ENCODE assay signal across 2 cellular contexts in the genomic region with DNA sequence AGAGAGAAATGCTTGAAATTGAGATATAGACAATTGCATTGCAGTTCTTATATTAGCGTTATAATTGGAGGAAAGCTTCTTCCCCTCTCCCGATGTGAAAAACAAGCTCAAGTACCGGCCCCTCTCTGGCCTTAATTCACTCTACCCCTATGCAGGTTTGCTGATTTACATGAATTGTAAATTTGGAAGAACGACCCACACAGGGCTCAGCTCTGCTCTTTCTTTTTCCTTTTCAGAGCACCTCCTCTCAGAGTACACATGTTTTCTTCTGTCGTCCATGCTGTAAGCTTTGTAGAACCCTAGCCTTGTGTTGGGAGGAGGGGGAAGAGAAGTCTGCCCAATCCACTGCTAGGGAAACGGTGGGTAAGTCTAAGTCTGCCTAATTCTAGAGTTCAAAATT.
TF ChIP-seq lines count a peak whose summit lies in the region.

No MANE protein-coding gene starts in this region.

TF ChIP-seq in GM23338, 12 proteins besides CTCF, POLR2A, EP300 and RAD21 (continues in another document):
- TF ChIP-seq, protein P1, sequence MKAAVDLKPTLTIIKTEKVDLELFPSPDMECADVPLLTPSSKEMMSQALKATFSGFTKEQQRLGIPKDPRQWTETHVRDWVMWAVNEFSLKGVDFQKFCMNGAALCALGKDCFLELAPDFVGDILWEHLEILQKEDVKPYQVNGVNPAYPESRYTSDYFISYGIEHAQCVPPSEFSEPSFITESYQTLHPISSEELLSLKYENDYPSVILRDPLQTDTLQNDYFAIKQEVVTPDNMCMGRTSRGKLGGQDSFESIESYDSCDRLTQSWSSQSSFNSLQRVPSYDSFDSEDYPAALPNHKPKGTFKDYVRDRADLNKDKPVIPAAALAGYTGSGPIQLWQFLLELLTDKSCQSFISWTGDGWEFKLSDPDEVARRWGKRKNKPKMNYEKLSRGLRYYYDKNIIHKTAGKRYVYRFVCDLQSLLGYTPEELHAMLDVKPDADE (IDR thresholded peaks at IDR 0.05) = no peak
- no peak for TF ChIP-seq EZH2 (IDR thresholded peaks at IDR 0.05; ENCODE audit: low read depth, unreplicated experiment)
- no peak for TF ChIP-seq ZNF331 (CRISPR knock-in tag; IDR thresholded peaks at IDR 0.05; ENCODE audit: low read depth)
- TF ChIP-seq ZNF462 (CRISPR knock-in tag; IDR thresholded peaks at IDR 0.05) = no peak
- TF ChIP-seq JUNB (IDR thresholded peaks at IDR 0.05; ENCODE audit: unreplicated experiment) = no peak
- TF ChIP-seq STAT1 (IDR thresholded peaks at IDR 0.05; ENCODE audit: unreplicated experiment) = no peak
- TF ChIP-seq, protein P2, sequence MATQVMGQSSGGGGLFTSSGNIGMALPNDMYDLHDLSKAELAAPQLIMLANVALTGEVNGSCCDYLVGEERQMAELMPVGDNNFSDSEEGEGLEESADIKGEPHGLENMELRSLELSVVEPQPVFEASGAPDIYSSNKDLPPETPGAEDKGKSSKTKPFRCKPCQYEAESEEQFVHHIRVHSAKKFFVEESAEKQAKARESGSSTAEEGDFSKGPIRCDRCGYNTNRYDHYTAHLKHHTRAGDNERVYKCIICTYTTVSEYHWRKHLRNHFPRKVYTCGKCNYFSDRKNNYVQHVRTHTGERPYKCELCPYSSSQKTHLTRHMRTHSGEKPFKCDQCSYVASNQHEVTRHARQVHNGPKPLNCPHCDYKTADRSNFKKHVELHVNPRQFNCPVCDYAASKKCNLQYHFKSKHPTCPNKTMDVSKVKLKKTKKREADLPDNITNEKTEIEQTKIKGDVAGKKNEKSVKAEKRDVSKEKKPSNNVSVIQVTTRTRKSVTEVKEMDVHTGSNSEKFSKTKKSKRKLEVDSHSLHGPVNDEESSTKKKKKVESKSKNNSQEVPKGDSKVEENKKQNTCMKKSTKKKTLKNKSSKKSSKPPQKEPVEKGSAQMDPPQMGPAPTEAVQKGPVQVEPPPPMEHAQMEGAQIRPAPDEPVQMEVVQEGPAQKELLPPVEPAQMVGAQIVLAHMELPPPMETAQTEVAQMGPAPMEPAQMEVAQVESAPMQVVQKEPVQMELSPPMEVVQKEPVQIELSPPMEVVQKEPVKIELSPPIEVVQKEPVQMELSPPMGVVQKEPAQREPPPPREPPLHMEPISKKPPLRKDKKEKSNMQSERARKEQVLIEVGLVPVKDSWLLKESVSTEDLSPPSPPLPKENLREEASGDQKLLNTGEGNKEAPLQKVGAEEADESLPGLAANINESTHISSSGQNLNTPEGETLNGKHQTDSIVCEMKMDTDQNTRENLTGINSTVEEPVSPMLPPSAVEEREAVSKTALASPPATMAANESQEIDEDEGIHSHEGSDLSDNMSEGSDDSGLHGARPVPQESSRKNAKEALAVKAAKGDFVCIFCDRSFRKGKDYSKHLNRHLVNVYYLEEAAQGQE (IDR thresholded peaks at IDR 0.05; ENCODE audit: unreplicated experiment) = no peak
- no peak for TF ChIP-seq CREB1 (CRISPR knock-in tag; IDR thresholded peaks at IDR 0.05; ENCODE audit: low read depth)
- no peak for TF ChIP-seq NANOG (IDR thresholded peaks at IDR 0.05; ENCODE audit: borderline replicate concordance)
- no peak for TF ChIP-seq ZNF114 (CRISPR knock-in tag; IDR thresholded peaks at IDR 0.05)

TF ChIP-seq in H1, 55 proteins besides CTCF, POLR2A, EP300 and RAD21:
- TF ChIP-seq BCL11A (IDR thresholded peaks at IDR 0.05; ENCODE audit: low read depth in 2 of 2, low read length in 2 of 2) = no peak
- TF ChIP-seq TEAD4 (IDR thresholded peaks at IDR 0.05; ENCODE audit: low read depth, low read length) = no peak
- no peak for TF ChIP-seq CTBP2 (IDR thresholded peaks at IDR 0.05; ENCODE audit: borderline replicate concordance, insufficient read depth, insufficient read length, low read length)
- TF ChIP-seq SIRT6 (IDR thresholded peaks at IDR 0.05; ENCODE audit: low read length) = no peak
- no peak for TF ChIP-seq HDAC2 (IDR thresholded peaks at IDR 0.05; ENCODE audit: borderline replicate concordance in 1 of 2, low read depth in 2 of 2, low read length in 2 of 2)
- no peak for TF ChIP-seq NRF1 (IDR thresholded peaks at IDR 0.05; ENCODE audit: low read depth, low read length)
- TF ChIP-seq YY1 (IDR thresholded peaks at IDR 0.05; ENCODE audit: low read depth, low read length) = no peak
- TF ChIP-seq RBBP5 (IDR thresholded peaks at IDR 0.05; ENCODE audit: borderline replicate concordance, low read depth, low read length) = no peak
- TF ChIP-seq RFX5 (IDR thresholded peaks at IDR 0.05; ENCODE audit: borderline replicate concordance, low read depth, low read length) = no peak
- TF ChIP-seq TBP (IDR thresholded peaks at IDR 0.05; ENCODE audit: low read depth, low read length) = no peak
- TF ChIP-seq ASH2L (IDR thresholded peaks at IDR 0.05; ENCODE audit: low read length) = no peak
- no peak for TF ChIP-seq BACH1 (IDR thresholded peaks at IDR 0.05; ENCODE audit: low read length)
- no peak for TF ChIP-seq MAFK (IDR thresholded peaks at IDR 0.05; ENCODE audit: low read depth, low read length)
- no peak for TF ChIP-seq SRF (IDR thresholded peaks at IDR 0.05; ENCODE audit: low read depth, low read length)
- no peak for TF ChIP-seq RXRA (IDR thresholded peaks at IDR 0.05; ENCODE audit: insufficient read depth, low read depth, low read length)
- TF ChIP-seq SP1 (IDR thresholded peaks at IDR 0.05; ENCODE audit: low read depth, low read length) = no peak
- no peak for TF ChIP-seq TAF1 (IDR thresholded peaks at IDR 0.05; ENCODE audit: low read depth, low read length)
